ENCODE assay signal across 8 cellular contexts in the genomic region with DNA sequence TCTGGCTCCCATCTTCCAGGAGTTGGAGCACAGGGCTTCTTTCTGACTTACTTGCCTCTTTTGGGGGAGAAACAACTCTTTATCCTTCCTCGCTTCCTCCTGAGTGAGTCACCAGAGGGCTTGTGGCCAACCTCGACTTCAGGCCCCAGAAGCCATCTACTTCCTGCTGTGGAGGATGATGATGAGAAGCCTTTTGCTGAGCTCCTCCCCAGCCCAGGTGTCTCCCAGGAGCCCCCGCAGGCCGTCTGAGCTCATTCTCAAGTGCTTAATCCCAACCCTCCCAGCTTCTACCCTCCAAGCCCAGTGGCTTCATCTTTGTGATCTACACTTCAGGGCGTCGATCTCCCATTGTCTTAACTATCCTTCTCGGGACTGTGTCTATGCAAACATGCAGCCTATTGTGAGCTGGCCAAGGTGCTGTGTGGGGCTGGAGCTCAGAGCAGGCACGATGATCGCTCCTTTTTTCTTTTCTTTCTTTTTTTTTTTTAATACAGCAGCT. TPM values are rescaled to one million over a fixed set of nuclear protein-coding genes. Genes with fewer than 3 reads are reported as not detected.
DNase-seq lines count a peak whose midpoint lies in the region; ATAC-seq, FAIRE-seq and TF ChIP-seq lines count a peak whose summit lies in the region.

No MANE protein-coding gene starts in this region.

- no peaks in the 10 kb centered on the region for H3K79me2 ChIP-seq in K562 (ENCODE audit: control insufficient read depth, insufficient read depth, low read length)

- FAIRE-seq in K562 (lab: Jason Lieb, UNC): peak; percentile 69

- H3K27me3 Mint-ChIP-seq in HFFc6 (ENCODE audit: insufficient read depth): no peaks in the 10 kb centered on the region; the same call in none of the 2 replicates
- no peaks in the 10 kb centered on the region for H3K27me3 Mint-ChIP-seq in T-helper 1 cell treated with Interleukin-12 subunit alpha and Interleukin-12 subunit beta and Interleukin-4 antibody, amounts not matched to agents 30 μg/mL and 1 μg/mL, for 36 hours (ENCODE audit: low read depth)

- peaks cover 13% of the 10 kb centered on the region for H3K4me1 Mint-ChIP-seq in HFFc6 (ENCODE audit: low read depth)
- H3K4me1 Mint-ChIP-seq in T-helper 1 cell treated with Interleukin-12 subunit alpha and Interleukin-12 subunit beta and Interleukin-4 antibody, amounts not matched to agents 30 μg/mL and 1 μg/mL, for 36 hours (ENCODE audit: low read depth): peaks cover 19% of the 10 kb centered on the region

- CTCF ChIA-PET in K562 (lab: Yijun Ruan, JAX; ENCODE audit: low intra/inter-chr PET ratio): no interaction called here

- no peak for TF ChIP-seq POLR2A in K562 (conservative IDR thresholded peaks at IDR 0.05)

- in situ Hi-C loops in K562 (cut with MboI): no loop called here

- TF ChIP-seq CTCF in HFFc6 (IDR thresholded peaks at IDR 0.05) (no peak), K562 (IDR thresholded peaks at IDR 0.05 in 2 of 3, conservative IDR thresholded peaks at IDR 0.05 in 1 of 3; ENCODE audit: insufficient read depth in 2 of 3, low read depth in 1 of 3, low read length in 3 of 3) (no peak), colonic mucosa (IDR thresholded peaks at IDR 0.05) (no peak)

- H4K20me1 ChIP-seq in K562 (replicated peaks; ENCODE audit: control insufficient read depth, insufficient read depth, low read length): no peaks in the 10 kb centered on the region

- H2AFZ ChIP-seq in K562 (ENCODE audit: low read depth, low read length): peak overlapping the region; percentile 55; the same call in 1 of the 2 replicates

- no TSS peak for BruUV-seq in K562 (replicated peaks; lab: Mats Ljungman, UMichigan)

- 0 out of 4 replicates have a peak overlapping the region, but pooled peaks of 1 of the 2 experiments have one; percentile 26 for H3K9ac ChIP-seq in K562 (ENCODE audit: insufficient read depth in 1 of 2, low read depth in 2 of 2, low read length in 2 of 2)
- no peak overlapping the region for H3K9ac ChIP-seq in colonic mucosa (ENCODE audit: low read depth in 2 of 2, low read length in 2 of 2)

- H3K9me3 ChIP-seq in K562 (replicated peaks; ENCODE audit: control insufficient read depth, insufficient read depth, low read depth, low read length): no peaks in the 10 kb centered on the region
- no peaks in the 10 kb centered on the region for H3K9me3 ChIP-seq in colonic mucosa

- intact Hi-C loops in K562 (cut with micrococcal nuclease) (loop anchor here (10.0 kb wide), 1 partner anchor 86 kb away; no protein-coding TSS in a partner anchor), colonic mucosa (cut with DNase I) (no loop called here)

- H3K4me2 ChIP-seq in K562 (ENCODE audit: insufficient read depth, low read length): no peak overlapping the region

- 29% methylated on average over 6 of the region's 9 CpGs for WGBS in K562 (ENCODE audit: insufficient coverage, low coverage, missing lambda C conversion rate)

- no peaks in the 10 kb centered on the region; the same call in 2 of the 3 replicates for H3K36me3 ChIP-seq in K562 (ENCODE audit: control insufficient read depth, insufficient read depth, low read length)
- no peaks in the 10 kb centered on the region for H3K36me3 ChIP-seq in colonic mucosa

- H3K4me3 ChIP-seq in K562 (no peak overlapping the region), colonic mucosa (no peak overlapping the region)

- H3K36me3 Mint-ChIP-seq in HFFc6 (ENCODE audit: low read depth): peaks cover 10% of the 10 kb centered on the region; the same call in 1 of the 2 replicates
- peaks cover 7% of the 10 kb centered on the region for H3K36me3 Mint-ChIP-seq in T-helper 1 cell treated with Interleukin-12 subunit alpha and Interleukin-12 subunit beta and Interleukin-4 antibody, amounts not matched to agents 30 μg/mL and 1 μg/mL, for 36 hours (ENCODE audit: low read depth)

- H3K9me1 ChIP-seq in K562 (ENCODE audit: control insufficient read depth, insufficient read depth, low read length): no peaks in the 10 kb centered on the region

- H3K4me1 ChIP-seq in K562 (replicated peaks in 1 of 2; ENCODE audit: control insufficient read depth in 2 of 2, insufficient read depth in 2 of 2, low read length in 2 of 2) (peaks cover 3 to 25% of the 10 kb centered on the region in 2 experiments; a peak in 4 of 5 replicates), colonic mucosa (no peaks in the 10 kb centered on the region)

- TF ChIP-seq RAD21 in K562 (CRISPR knock-in tag; conservative IDR thresholded peaks at IDR 0.05 in 1 of 2, IDR thresholded peaks at IDR 0.05 in 1 of 2): no peak

- no peak for TF ChIP-seq EP300 in K562 (IDR thresholded peaks at IDR 0.05; ENCODE audit: low read length)

- ATAC-seq in K562: peak; percentile 61
- no peak for ATAC-seq in HG03520 (IDR thresholded peaks at IDR 0.05; ENCODE audit: unreplicated experiment)
- no peak for ATAC-seq in GM18520 (IDR thresholded peaks at IDR 0.05; ENCODE audit: unreplicated experiment)

- peak overlapping the region; percentile 85 for H3K27ac Mint-ChIP-seq in HFFc6
- H3K27ac Mint-ChIP-seq in T-helper 1 cell treated with Interleukin-12 subunit alpha and Interleukin-12 subunit beta and Interleukin-4 antibody, amounts not matched to agents 30 μg/mL and 1 μg/mL, for 36 hours: peak overlapping the region; percentile 85

- peak overlapping the region; percentile 18 for H3K4me3 Mint-ChIP-seq in HFFc6
- peak overlapping the region; percentile 76 for H3K4me3 Mint-ChIP-seq in T-helper 1 cell treated with Interleukin-12 subunit alpha and Interleukin-12 subunit beta and Interleukin-4 antibody, amounts not matched to agents 30 μg/mL and 1 μg/mL, for 36 hours

- peak; percentile 31 for DNase-seq in HFFc6
- peak; percentile 38 to 60 (median 46) for DNase-seq in K562 (ENCODE audit: extremely low read depth in 1 of 4, low spot score in 3 of 4)
- DNase-seq in stimulated activated CD4-positive, alpha-beta T cell treated with anti-CD3 and anti-CD28 coated beads, Interleukin-2, amount 100 ng/mL, for 48 hours: peak; percentile 13 to 37
- no peak for DNase-seq in colonic mucosa
- no peak for DNase-seq in NCI-H1092 (lab: John Stamatoyannopoulos, UW)

- POLR2A ChIA-PET in K562 (lab: Yijun Ruan, JAX): interaction anchor here (0.7 kb wide), 1 partner anchor 11 kb away, joined by 3 read pairs; no protein-coding TSS in a partner anchor

- H3K9me3 Mint-ChIP-seq in HFFc6: no peaks in the 10 kb centered on the region
- H3K9me3 Mint-ChIP-seq in T-helper 1 cell treated with Interleukin-12 subunit alpha and Interleukin-12 subunit beta and Interleukin-4 antibody, amounts not matched to agents 30 μg/mL and 1 μg/mL, for 36 hours: no peaks in the 10 kb centered on the region

- H3K27me3 ChIP-seq in K562 (ENCODE audit: control insufficient read depth in 2 of 2, insufficient read depth in 2 of 2, low read length in 2 of 2): no peaks in the 10 kb centered on the region
- no peaks in the 10 kb centered on the region for H3K27me3 ChIP-seq in colonic mucosa

- H3K27ac ChIP-seq in K562 (ENCODE audit: extremely low read depth, low read depth, low read length): peak overlapping the region; percentile 33; the same call in 2 of the 3 replicates
- H3K27ac ChIP-seq in colonic mucosa: no peak overlapping the region

TF ChIP-seq in K562, 482 proteins besides CTCF, POLR2A, EP300 and RAD21 (continues in another document):
- no peak for TF ChIP-seq ESRRB (CRISPR knock-in tag; IDR thresholded peaks at IDR 0.05; ENCODE audit: borderline replicate concordance)
- TF ChIP-seq ARID1B (IDR thresholded peaks at IDR 0.05): 0 out of 2 replicates have a peak, but pooled peaks have one; percentile 26

RNA-seq across cellular contexts. Expression of a gene that starts 27.9 kb away (rescaled TPM):
- total RNA-seq in HFFc6 (2021; fragmentation: NEBNext Ultra II Directional; extraction: Animal tissue kit (Norgen Biotek cat#: 25700)): 1 to 10 TPM in 1 of 6 experiments, under 1 TPM in 5; 0.51 to 1.5 (median 0.76) TPM
- total RNA-seq in K562 (2011; cell fraction: chromatin; rRNA removed; ENCODE audit: low replicate concordance): 0.84 and 1.6 TPM in 2 replicates
- 1.6 and 1.7 TPM in 2 replicates for total RNA-seq in K562 (2011; cell fraction: nucleolus; rRNA removed)
- 1.4 and 1.8 TPM in 2 replicates for total RNA-seq in K562 (2011; cell fraction: nucleoplasm; rRNA removed)
- total RNA-seq in K562 (2014; rRNA removed) (0.27 and 1.6 TPM in 2 replicates), K562 (2014; rRNA removed; fragmentation: Illumina TruSeq; extraction: Trizol) (0.77 and 0.80 TPM in 2 replicates), K562 (2015; rRNA removed; fragmentation: Illumina TruSeq; extraction: Trizol) (0.91 and 1.2 TPM in 2 replicates), K562 (2021) (1.0 and 1.2 TPM in 2 replicates), colonic mucosa (100 to 1,000 TPM; 202 to 345 TPM)
- polyA plus RNA-seq in K562 (2011; rRNA removed) (0.71 and 2.1 TPM in 2 replicates), K562 (2014; fragmentation: Illumina TruSeq; extraction: Trizol) (0.97 and 1.3 TPM in 2 replicates), K562 (2014; fragmentation: Nextera tagmentation; extraction: Ambion mirVana) (under 1 TPM; 0.06 to 0.07 TPM), K562 (2014; rRNA removed) (1.2 and 1.3 TPM in 2 replicates)
- 1.6 and 2.3 TPM in 2 replicates for polyA plus RNA-seq in K562 (2011; cell fraction: cytosol; rRNA removed)
- polyA plus RNA-seq in K562 (2011; cell fraction: nucleus; rRNA removed): 2.9 and 5.0 TPM in 2 replicates
- 0.92 and 1.1 TPM in 2 replicates for polyA plus RNA-seq in K562 (2012)
- 0.60 and 0.74 TPM in 2 replicates for polyA minus RNA-seq in K562 (2011; rRNA and poly(A)+ RNA removed)
- not detected in 2 replicates for polyA minus RNA-seq in K562 (2011; cell fraction: cytosol; rRNA and poly(A)+ RNA removed)
- polyA minus RNA-seq in K562 (2011; cell fraction: nucleus; rRNA and poly(A)+ RNA removed): 0.54 and 0.56 TPM in 2 replicates

RNA-seq across cellular contexts. Expression of a gene that starts 35.0 kb away (rescaled TPM):
- 10 to 100 TPM; 12.0 to 15.3 (median 13.3) TPM for total RNA-seq in HFFc6 (2021; fragmentation: NEBNext Ultra II Directional; extraction: Animal tissue kit (Norgen Biotek cat#: 25700))
- total RNA-seq in K562 (2011; cell fraction: chromatin; rRNA removed; ENCODE audit: low replicate concordance): 3.4 and 5.0 TPM in 2 replicates
- 2.8 TPM in 2 replicates for total RNA-seq in K562 (2011; cell fraction: nucleolus; rRNA removed)
- total RNA-seq in K562 (2011; cell fraction: nucleoplasm; rRNA removed): 2.8 and 3.2 TPM in 2 replicates
- total RNA-seq in K562 (2014; rRNA removed) (4.2 and 5.7 TPM in 2 replicates), K562 (2014; rRNA removed; fragmentation: Illumina TruSeq; extraction: Trizol) (0.80 and 0.98 TPM in 2 replicates), K562 (2015; rRNA removed; fragmentation: Illumina TruSeq; extraction: Trizol) (1.3 and 1.4 TPM in 2 replicates), K562 (2021) (3.9 TPM in 2 replicates), colonic mucosa (1 to 10 TPM; 1.9 to 2.4 TPM)
- polyA plus RNA-seq in K562 (2011; rRNA removed) (1.1 and 1.4 TPM in 2 replicates), K562 (2014; fragmentation: Illumina TruSeq; extraction: Trizol) (1.5 and 2.1 TPM in 2 replicates), K562 (2014; fragmentation: Nextera tagmentation; extraction: Ambion mirVana) (under 1 TPM; 0.03 to 0.08 TPM), K562 (2014; rRNA removed) (2.1 and 2.8 TPM in 2 replicates)
- 1.2 and 3.1 TPM in 2 replicates for polyA plus RNA-seq in K562 (2011; cell fraction: cytosol; rRNA removed)
- 3.4 and 6.9 TPM in 2 replicates for polyA plus RNA-seq in K562 (2011; cell fraction: nucleus; rRNA removed)
- 1.4 and 2.6 TPM in 2 replicates for polyA plus RNA-seq in K562 (2012)
- polyA minus RNA-seq in K562 (2011; rRNA and poly(A)+ RNA removed): 0.69 and 0.91 TPM in 2 replicates
- 2.2 and 2.4 TPM in 2 replicates for polyA minus RNA-seq in K562 (2011; cell fraction: cytosol; rRNA and poly(A)+ RNA removed)
- polyA minus RNA-seq in K562 (2011; cell fraction: nucleus; rRNA and poly(A)+ RNA removed): 1.3 and 1.6 TPM in 2 replicates

Comparison
In these comparisons a context has a peak if more than half of its experiments do, and no peak if none do; other contexts are left out.
1. DNase-seq: peak in HFFc6 (single experiment), K562 (4 of 4) and stimulated activated CD4-positive, alpha-beta T cell treated with anti-CD3 and anti-CD28 coated beads, Interleukin-2, amount 100 ng/mL, for 48 hours (2 of 2); none in colonic mucosa (single experiment) and NCI-H1092 (single experiment).
2. RNA of a gene that starts 27.9 kb away (total RNA-seq): 202 to 345 TPM in colonic mucosa; 0.27 to 1.8 TPM in K562 and 0.51 to 1.5 TPM in HFFc6; every median in the first group is over 10 times any median in the second.